Comparison of ENCODE assay signal across 14 cellular contexts in genomic region chr2:23564618-23564967, GRCh38.
DNase-seq lines count a peak whose midpoint lies in the region; ATAC-seq, FAIRE-seq and TF ChIP-seq lines count a peak whose summit lies in the region.
"Had no signal": no experiment of that assay in that cellular context is flagged by ENCODE, and none has a peak within 500 bp of the region (broad histone marks: within the 10 kb centered on the region; RNA-seq: fewer than 3 reads in every experiment).

No MANE protein-coding gene starts in this region.

- no peak overlapping the region for H2AFZ ChIP-seq in keratinocyte (ENCODE audit: control insufficient read depth, low read length)
- H2AFZ ChIP-seq: parathyroid adenoma had no signal

- no peaks in the 10 kb centered on the region for H3K9me3 ChIP-seq in keratinocyte (ENCODE audit: control insufficient read depth, low read depth, low read length)
- H3K9me3 ChIP-seq in skeletal muscle satellite cell (replicated peaks; ENCODE audit: low read length) = no peaks in the 10 kb centered on the region
- H3K9me3 ChIP-seq: BLaER1 treated with 17β-estradiol and CSF1 and Interleukin-3, amounts not matched to agents 10 nM and 100 nM; testis had no signal

- DNase-seq in GM03348 (ENCODE audit: low spot score) = peak; percentile 45
- DNase-seq in MCF 10A (ENCODE audit: unreplicated experiment) = peak; percentile 52
- DNase-seq in keratinocyte (ENCODE audit: low read depth, low spot score) = no peak
- no peak for DNase-seq in GM12892 (ENCODE audit: insufficient read length)
- no peak for DNase-seq in activated CD4-positive, CD25-positive, alpha-beta regulatory T cell (lab: John Stamatoyannopoulos, UW)
- DNase-seq: amniotic stem cell, testis had no signal

- dilution Hi-C loops in keratinocyte (cut with MboI; ENCODE audit: extremely low pct_ligation_motif_present, low sequenced_read_pairs) = no loop called here

- no peaks in the 10 kb centered on the region for H3K27me3 ChIP-seq in keratinocyte (ENCODE audit: control insufficient read depth, extremely low read depth, insufficient read depth, low read length)
- H3K27me3 ChIP-seq in skeletal muscle satellite cell (ENCODE audit: control insufficient read depth, insufficient read depth, low read length) = no peaks in the 10 kb centered on the region
- H3K27me3 ChIP-seq: BLaER1 treated with 17β-estradiol and CSF1 and Interleukin-3, amounts not matched to agents 10 nM and 100 nM; testis had no signal

- no peaks in the 10 kb centered on the region for H3K36me3 ChIP-seq in keratinocyte (ENCODE audit: control insufficient read depth in 2 of 2, extremely low read depth in 1 of 2, insufficient read depth in 2 of 2, low read length in 2 of 2)
- no peaks in the 10 kb centered on the region for H3K36me3 ChIP-seq in skeletal muscle satellite cell (ENCODE audit: insufficient read depth, low read length)
- H3K36me3 ChIP-seq: BLaER1 treated with 17β-estradiol and CSF1 and Interleukin-3, amounts not matched to agents 10 nM and 100 nM had no signal

- H3K9me1 ChIP-seq in keratinocyte (ENCODE audit: control insufficient read depth, extremely low read depth, insufficient read depth, low read length) = no peaks in the 10 kb centered on the region

- POLR2A ChIA-PET in MCF 10A (lab: Yijun Ruan, JAX) = no interaction called here

- H3K27me3 Mint-ChIP-seq in MCF 10A (ENCODE audit: insufficient read depth, unreplicated experiment) = no peaks in the 10 kb centered on the region
- H3K27me3 Mint-ChIP-seq: IgD-negative memory B cell had no signal

- TF ChIP-seq POLR2A in GM12892 (IDR thresholded peaks at IDR 0.05; ENCODE audit: low read depth, low read length) = no peak

- intact Hi-C loops in MCF 10A (cut with micrococcal nuclease) = loop anchor here (10.0 kb wide), 2 partner anchors 180 to 880 kb away; partner anchors contain the start of gene KLHL29

- H3K9me3 Mint-ChIP-seq in MCF 10A (ENCODE audit: unreplicated experiment) = no peaks in the 10 kb centered on the region
- H3K9me3 Mint-ChIP-seq: IgD-negative memory B cell had no signal

- H3K4me1 ChIP-seq in keratinocyte (ENCODE audit: control insufficient read depth, extremely low read depth, insufficient read depth, low read length) = peaks cover 13% of the 10 kb centered on the region
- peaks cover 42% of the 10 kb centered on the region for H3K4me1 ChIP-seq in skeletal muscle satellite cell (ENCODE audit: control insufficient read depth, insufficient read depth, low read length)
- H3K4me1 ChIP-seq: BLaER1 treated with 17β-estradiol and CSF1 and Interleukin-3, amounts not matched to agents 10 nM and 100 nM; parathyroid adenoma had no signal

- no peak overlapping the region for H3K27ac ChIP-seq in keratinocyte (ENCODE audit: control insufficient read depth, insufficient read depth, low read length)
- H3K27ac ChIP-seq: BLaER1 treated with 17β-estradiol and CSF1 and Interleukin-3, amounts not matched to agents 10 nM and 100 nM; parathyroid adenoma had no signal

- CTCF ChIA-PET in MCF 10A (lab: Yijun Ruan, JAX) = interaction anchor here (0.6 kb wide), 1 partner anchor 16 kb away, joined by 4 read pairs; no protein-coding TSS in a partner anchor

- H3K4me2 ChIP-seq in keratinocyte (ENCODE audit: control insufficient read depth, extremely low read depth, insufficient read depth, low read depth, low read length) (peak overlapping the region; percentile 41), skeletal muscle satellite cell (ENCODE audit: low read length) (peak overlapping the region; percentile 39)
- H3K4me2 ChIP-seq: BLaER1 treated with 17β-estradiol and CSF1 and Interleukin-3, amounts not matched to agents 10 nM and 100 nM had no signal

- TF ChIP-seq CTCF in MCF 10A (IDR thresholded peaks at IDR 0.05; ENCODE audit: unreplicated experiment) (no peak), keratinocyte (optimal IDR thresholded peaks at IDR 0.05 in 1 of 3, IDR thresholded peaks at IDR 0.05 in 1 of 3, conservative IDR thresholded peaks at IDR 0.05 in 1 of 3; ENCODE audit: extremely low read depth in 1 of 3, insufficient read depth in 2 of 3, low read length in 3 of 3) (no peak)

- no peaks in the 10 kb centered on the region for H4K20me1 ChIP-seq in keratinocyte (ENCODE audit: control insufficient read depth, extremely low read depth, insufficient read depth, low read length)

- ATAC-seq in GM21390 (IDR thresholded peaks at IDR 0.05; ENCODE audit: unreplicated experiment) (no peak), HG02938 (IDR thresholded peaks at IDR 0.05; ENCODE audit: unreplicated experiment) (no peak)

- H3K79me2 ChIP-seq in keratinocyte (ENCODE audit: control insufficient read depth, insufficient read depth, low read length) = no peaks in the 10 kb centered on the region
- H3K79me2 ChIP-seq: parathyroid adenoma had no signal

- peaks cover 16% of the 10 kb centered on the region for H3K4me1 Mint-ChIP-seq in MCF 10A (ENCODE audit: insufficient read depth, unreplicated experiment)
- H3K4me1 Mint-ChIP-seq: IgD-negative memory B cell had no signal

- no peak overlapping the region for H3K4me3 Mint-ChIP-seq in MCF 10A (ENCODE audit: unreplicated experiment)

- no peak overlapping the region for H3K27ac Mint-ChIP-seq in MCF 10A (ENCODE audit: low read depth, unreplicated experiment)

- H3K36me3 Mint-ChIP-seq in MCF 10A (ENCODE audit: insufficient read depth, unreplicated experiment) = no peaks in the 10 kb centered on the region

- BruUV-seq in MCF 10A (replicated peaks; lab: Mats Ljungman, UMichigan) = no TSS peak

- H3K9ac ChIP-seq in keratinocyte (ENCODE audit: control insufficient read depth, extremely low read depth, insufficient read depth, low read length) = no peak overlapping the region
- H3K9ac ChIP-seq in skeletal muscle satellite cell (ENCODE audit: low read depth, low read length) = peak overlapping the region; percentile 21
- H3K9ac ChIP-seq: BLaER1 treated with 17β-estradiol and CSF1 and Interleukin-3, amounts not matched to agents 10 nM and 100 nM; parathyroid adenoma had no signal

- no peak for FAIRE-seq in keratinocyte (lab: Jason Lieb, UNC)
- no peak for FAIRE-seq in GM12892 (lab: Jason Lieb, UNC)
- FAIRE-seq: endometrium had no signal

- H3K4me3 ChIP-seq in keratinocyte (ENCODE audit: control insufficient read depth in 2 of 3, extremely low read depth in 1 of 3, insufficient read depth in 2 of 3, low read depth in 1 of 3, low read length in 3 of 3) (no peak overlapping the region), skeletal muscle satellite cell (ENCODE audit: low read length) (no peak overlapping the region)
- H3K4me3 ChIP-seq: BLaER1 treated with 17β-estradiol and CSF1 and Interleukin-3, amounts not matched to agents 10 nM and 100 nM; testis had no signal

Comparison
In these comparisons a context has a peak if more than half of its experiments do, and no peak if none do; other contexts are left out.
1. DNase-seq: peak in GM03348 (single experiment) and MCF 10A (single experiment); none in keratinocyte (single experiment), GM12892 (single experiment) and activated CD4-positive, CD25-positive, alpha-beta regulatory T cell (0 of 4).